In the genomic region with DNA sequence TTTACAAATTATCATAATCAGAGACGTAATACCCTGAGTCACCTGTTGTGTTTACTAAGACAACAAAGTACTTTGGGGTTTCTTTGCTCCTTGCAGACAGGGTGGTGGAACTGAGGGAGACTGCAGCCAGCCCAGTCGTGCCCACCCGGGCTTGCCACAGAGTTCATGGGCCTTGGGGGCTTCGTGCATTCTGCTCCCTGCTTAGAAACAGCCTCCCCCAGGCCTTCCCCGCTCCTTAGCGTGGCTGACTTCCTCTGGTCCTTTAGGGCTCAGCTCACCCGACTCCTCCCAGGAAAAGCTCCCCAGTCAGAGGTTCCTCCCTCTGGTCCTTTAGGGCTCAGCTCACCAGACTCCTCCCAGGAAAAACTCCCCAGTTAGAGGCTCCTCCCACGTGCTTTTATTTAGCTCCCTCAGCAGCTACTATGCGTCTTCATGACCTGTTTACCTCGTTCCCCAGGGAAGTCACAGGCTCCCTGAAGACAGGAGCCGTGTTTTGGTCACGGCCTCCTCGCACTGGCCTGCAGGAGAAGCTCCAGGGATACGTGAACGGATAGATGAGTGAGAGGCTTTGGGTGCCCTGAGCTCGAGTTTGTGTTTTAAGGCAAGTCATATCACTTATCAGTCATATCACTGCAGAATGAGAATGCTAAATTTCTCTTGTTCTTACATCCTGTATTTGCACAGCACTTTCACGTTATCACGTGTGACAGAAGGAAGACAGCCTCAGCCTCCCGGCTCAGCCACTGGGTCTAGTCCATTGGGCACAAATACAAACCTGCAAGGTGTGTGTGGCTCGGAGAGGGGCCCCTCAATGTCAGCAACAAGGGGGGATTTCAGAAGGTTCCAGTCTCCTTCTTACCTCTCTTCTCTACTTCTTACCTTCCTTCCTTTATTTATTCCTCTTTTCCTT, we compare ENCODE assay signal across 8 cellular contexts. TPM values are rescaled to one million over a fixed set of nuclear protein-coding genes. Genes with fewer than 3 reads are reported as not detected.
A peak's percentile ranks its signal among the peaks of the same experiment; 100 is the strongest.
DNase-seq lines count a peak whose midpoint lies in the region; ATAC-seq and TF ChIP-seq lines count a peak whose summit lies in the region.

No MANE protein-coding gene starts in this region.

- H3K4me1 ChIP-seq in esophagus muscularis mucosa (peaks cover 0 to 10% (median 5%) of the 10 kb centered on the region in 4 donors), transverse colon (peaks cover 0 to 12% (median 2%) of the 10 kb centered on the region in 4 donors)

- DNase-seq in SK-N-DZ (ENCODE audit: low spot score) (peak; percentile 76), esophagus muscularis mucosa (ENCODE audit: extremely low spot score) (peak; percentile 83), transverse colon (peak; percentile 11), T-helper 9 cell (no peak), NCI-H1694 treated with DMSO at 0.1 percent for 48 hours (lab: John Stamatoyannopoulos, UW) (no peak), posterior vena cava (ENCODE audit: low spot score) (no peak)

- no peaks in the 10 kb centered on the region for H3K36me3 ChIP-seq in esophagus muscularis mucosa
- H3K36me3 ChIP-seq in transverse colon: no peaks in the 10 kb centered on the region

- TF ChIP-seq CTCF in esophagus muscularis mucosa (IDR thresholded peaks at IDR 0.05) (no peak), transverse colon (IDR thresholded peaks at IDR 0.05) (no peak)

- ATAC-seq in GM18498 (IDR thresholded peaks at IDR 0.05; ENCODE audit: unreplicated experiment): peak; percentile 62
- peak; percentile 56 for ATAC-seq in HG02759 (IDR thresholded peaks at IDR 0.05; ENCODE audit: unreplicated experiment)

- H3K4me3 ChIP-seq in esophagus muscularis mucosa (no peak overlapping the region), transverse colon (no peak overlapping the region)

- H3K27me3 ChIP-seq in esophagus muscularis mucosa: peaks cover 0 to 6% (median 0%) of the 10 kb centered on the region in 4 donors
- H3K27me3 ChIP-seq in transverse colon: no peaks in the 10 kb centered on the region

- intact Hi-C loops in esophagus muscularis mucosa (cut with DNase I) (no loop called here), transverse colon (cut with DNase I; ENCODE audit: low total_unique reads) (no loop called here), posterior vena cava (cut with DNase I) (no loop called here)

- no peak for TF ChIP-seq POLR2A in esophagus muscularis mucosa (IDR thresholded peaks at IDR 0.05; ENCODE audit: low read depth)
- TF ChIP-seq POLR2A in transverse colon (IDR thresholded peaks at IDR 0.05): no peak

- TF ChIP-seq EP300 in esophagus muscularis mucosa (IDR thresholded peaks at IDR 0.05): no peak
- TF ChIP-seq EP300 in transverse colon (IDR thresholded peaks at IDR 0.05; ENCODE audit: low read depth): no peak

- in situ Hi-C loops in transverse colon (cut with MboI; ENCODE audit: low pct_ligation_motif_present in 1 of 4, low pct_unique_long_range_greater_than_20kb in 1 of 4, low sequenced_read_pairs in 3 of 4): no loop called here

- H3K27ac ChIP-seq in esophagus muscularis mucosa (replicated peaks in 1 of 4) (no peak overlapping the region), transverse colon (peak overlapping the region in 3 of 4 donors; percentile 2 to 57 (median 34))

- WGBS in esophagus muscularis mucosa: 51% methylated on average over 17 of the region's 20 CpGs
- WGBS in transverse colon (ENCODE audit: low coverage in 1 of 2), 2 donors: 45 to 47% methylated on average over 10 to 20 of the region's 20 CpGs

- no peaks in the 10 kb centered on the region for H3K9me3 ChIP-seq in esophagus muscularis mucosa
- H3K9me3 ChIP-seq in transverse colon: no peaks in the 10 kb centered on the region

RNA-seq across cellular contexts. Expression of gene VIPR2, which starts 52.7 kb away (rescaled TPM):
- polyA plus RNA-seq in SK-N-DZ (2014; cell fraction: cytosol; rRNA removed): 1.9 and 3.3 TPM in 2 replicates
- 4.3 and 5.3 TPM in 2 replicates for polyA plus RNA-seq in SK-N-DZ (2014; cell fraction: nucleus; rRNA removed)
- total RNA-seq in esophagus muscularis mucosa (10 to 100 TPM in 2 of 4 donors, 1 to 10 TPM in 2; 9.3 to 16.6 (median 12.1) TPM), transverse colon (1 to 10 TPM; 1.8 to 3.7 (median 2.7) TPM), posterior vena cava (1 to 10 TPM; 5.0 to 7.6 TPM)

Comparison
In these comparisons a context has a peak if more than half of its experiments do, and no peak if none do; other contexts are left out.
1. DNase-seq: peak in SK-N-DZ (single experiment), esophagus muscularis mucosa (single experiment) and transverse colon (single experiment); none in T-helper 9 cell (single experiment), NCI-H1694 treated with DMSO at 0.1 percent for 48 hours (single experiment) and posterior vena cava (single experiment).
2. H3K27ac ChIP-seq: peak in transverse colon (3 of 4); none in esophagus muscularis mucosa (0 of 4).